15 cellular contexts compared by ENCODE assay signal in the genomic region with DNA sequence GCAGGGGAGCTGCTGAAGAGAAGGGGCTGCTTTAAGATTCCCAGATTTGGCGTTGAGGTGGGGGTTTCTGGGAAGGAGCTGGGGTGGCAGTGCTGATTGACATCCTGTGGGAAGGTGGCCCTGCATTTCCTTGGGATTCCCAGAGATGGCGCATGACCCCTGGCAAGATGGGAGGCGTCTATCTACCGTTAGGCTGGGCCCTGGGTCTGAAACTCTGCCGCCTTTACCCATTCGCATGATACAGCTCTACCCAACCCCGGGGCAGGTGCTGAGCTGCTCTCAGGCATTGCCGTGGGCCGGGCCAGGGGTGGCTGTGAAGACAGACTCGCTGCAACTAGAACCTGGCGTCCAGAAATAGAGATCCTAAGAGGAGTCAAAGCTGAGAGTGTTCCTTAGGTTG. TPM values are rescaled to one million over a fixed set of nuclear protein-coding genes. Genes with fewer than 3 reads are reported as not detected.
DNase-seq lines count a peak whose midpoint lies in the region; ATAC-seq and TF ChIP-seq lines count a peak whose summit lies in the region.
"Had no signal": no experiment of that assay in that cellular context is flagged by ENCODE, and none has a peak within 500 bp of the region (broad histone marks: within the 10 kb centered on the region; RNA-seq: fewer than 3 reads in every experiment).

No MANE protein-coding gene starts in this region.

- H3K4me3 Mint-ChIP-seq in effector memory CD8-positive, alpha-beta T cell, result no peak overlapping the region
- H3K4me3 Mint-ChIP-seq: activated CD4-positive, alpha-beta memory T cell treated with anti-CD3 and anti-CD28 coated beads, Interleukin-2, amount 10 ng/mL, durations not matched to agents 7 days and 5 days had no signal

- no peak for TF ChIP-seq POLR2A in NB4 (IDR thresholded peaks at IDR 0.05; ENCODE audit: extremely low read depth, insufficient read length)

- no peaks in the 10 kb centered on the region for H3K9me3 ChIP-seq in lower lobe of right lung
- H3K9me3 ChIP-seq: SJSA1 had no signal

- H3K4me1 Mint-ChIP-seq in effector memory CD8-positive, alpha-beta T cell (ENCODE audit: low read depth in 2 of 2), result peaks cover 0 to 9% of the 10 kb centered on the region in 2 donors
- H3K4me1 Mint-ChIP-seq: activated CD4-positive, alpha-beta memory T cell treated with anti-CD3 and anti-CD28 coated beads, Interleukin-2, amount 10 ng/mL, durations not matched to agents 7 days and 5 days had no signal

- peak; percentile 74 for DNase-seq in D341Med (ENCODE audit: low spot score)
- DNase-seq in NB4 (ENCODE audit: low read depth), result peak; percentile 52
- peak; percentile 71 for DNase-seq in ecto neural progenitor cell (ENCODE audit: low spot score)
- peak; percentile 48 for DNase-seq in lower lobe of right lung
- DNase-seq in CD1c-positive myeloid dendritic cell (ENCODE audit: extremely low spot score), result no peak
- DNase-seq in effector memory CD8-positive, alpha-beta T cell, result no peak
- no peak for DNase-seq in stimulated activated CD4-positive, alpha-beta T cell treated with anti-CD3 and anti-CD28 coated beads, Interleukin-2, amount 100 ng/mL, for 48 hours
- DNase-seq: activated CD4-positive, alpha-beta memory T cell treated with anti-CD3 and anti-CD28 coated beads, Interleukin-2, amount 10 ng/mL, durations not matched to agents 7 days and 5 days; DMS153; NCI-H1930 had no signal

- no peak overlapping the region for H3K27ac ChIP-seq in lower lobe of right lung
- H3K27ac ChIP-seq: epithelial cell of prostate, HL-60, SJSA1 had no signal

- H3K4me1 ChIP-seq in lower lobe of right lung, result no peaks in the 10 kb centered on the region
- H3K4me1 ChIP-seq: SJSA1 had no signal

- peaks cover 7% of the 10 kb centered on the region for H3K36me3 ChIP-seq in lower lobe of right lung
- H3K36me3 ChIP-seq: SJSA1 had no signal

- TF ChIP-seq CTCF in NB4 (IDR thresholded peaks at IDR 0.05; ENCODE audit: low read depth, low read length) (peak; percentile 48), lower lobe of right lung (IDR thresholded peaks at IDR 0.05) (no peak)

- intact Hi-C loops in lower lobe of right lung (cut with DNase I), result no loop called here

- H3K4me3 ChIP-seq in NB4 (ENCODE audit: low read depth, low read length), result no peak overlapping the region
- H3K4me3 ChIP-seq in lower lobe of right lung, result no peak overlapping the region
- H3K4me3 ChIP-seq: lung, SJSA1 had no signal

- peak in 1 of 2 donors; percentile 37 for ATAC-seq in lower lobe of right lung
- no peak for ATAC-seq in effector memory CD8-positive, alpha-beta T cell (replicated peaks)
- ATAC-seq in HG02571 (IDR thresholded peaks at IDR 0.05; ENCODE audit: unreplicated experiment), result no peak

- no peaks in the 10 kb centered on the region for H3K27me3 ChIP-seq in lower lobe of right lung (ENCODE audit: low read depth)
- H3K27me3 ChIP-seq: SJSA1 had no signal

- no peaks in the 10 kb centered on the region for H3K9me3 Mint-ChIP-seq in effector memory CD8-positive, alpha-beta T cell
- H3K9me3 Mint-ChIP-seq: activated CD4-positive, alpha-beta memory T cell treated with anti-CD3 and anti-CD28 coated beads, Interleukin-2, amount 10 ng/mL, durations not matched to agents 7 days and 5 days had no signal

- no peak overlapping the region for H3K27ac Mint-ChIP-seq in effector memory CD8-positive, alpha-beta T cell
- H3K27ac Mint-ChIP-seq: activated CD4-positive, alpha-beta memory T cell treated with anti-CD3 and anti-CD28 coated beads, Interleukin-2, amount 10 ng/mL, durations not matched to agents 7 days and 5 days had no signal

- no peaks in the 10 kb centered on the region for H3K27me3 Mint-ChIP-seq in effector memory CD8-positive, alpha-beta T cell
- H3K27me3 Mint-ChIP-seq: activated CD4-positive, alpha-beta memory T cell treated with anti-CD3 and anti-CD28 coated beads, Interleukin-2, amount 10 ng/mL, durations not matched to agents 7 days and 5 days had no signal

- H3K36me3 Mint-ChIP-seq in effector memory CD8-positive, alpha-beta T cell (ENCODE audit: insufficient read depth), result peaks cover 4% of the 10 kb centered on the region

RNA-seq across cellular contexts. Expression of a gene that starts 9.9 kb away (rescaled TPM):
- total RNA-seq in lower lobe of right lung, result 71.8 TPM

RNA-seq across cellular contexts. Expression of a gene that starts 13.5 kb away (rescaled TPM):
- total RNA-seq in lower lobe of right lung, result 6.1 TPM

RNA-seq across cellular contexts. Expression of a gene that starts 21.9 kb away (rescaled TPM):
- total RNA-seq in lower lobe of right lung, result 371 TPM
- total RNA-seq: SJSA1 had no signal

RNA-seq across cellular contexts. Expression of a gene that starts 33.4 kb away (rescaled TPM):
- 61.9 TPM for total RNA-seq in lower lobe of right lung

RNA-seq across cellular contexts. Expression of a gene that starts 33.5 kb away (rescaled TPM):
- total RNA-seq in lower lobe of right lung, result 14.5 TPM

Comparison
In these comparisons a context has a peak if more than half of its experiments do, and no peak if none do; other contexts are left out.
1. DNase-seq: peak in D341Med (single experiment), NB4 (single experiment), ecto neural progenitor cell (single experiment) and lower lobe of right lung (single experiment); none in CD1c-positive myeloid dendritic cell (single experiment), effector memory CD8-positive, alpha-beta T cell (0 of 3) and stimulated activated CD4-positive, alpha-beta T cell treated with anti-CD3 and anti-CD28 coated beads, Interleukin-2, amount 100 ng/mL, for 48 hours (0 of 2).